28 cellular contexts compared by ENCODE assay signal in the genomic region with DNA sequence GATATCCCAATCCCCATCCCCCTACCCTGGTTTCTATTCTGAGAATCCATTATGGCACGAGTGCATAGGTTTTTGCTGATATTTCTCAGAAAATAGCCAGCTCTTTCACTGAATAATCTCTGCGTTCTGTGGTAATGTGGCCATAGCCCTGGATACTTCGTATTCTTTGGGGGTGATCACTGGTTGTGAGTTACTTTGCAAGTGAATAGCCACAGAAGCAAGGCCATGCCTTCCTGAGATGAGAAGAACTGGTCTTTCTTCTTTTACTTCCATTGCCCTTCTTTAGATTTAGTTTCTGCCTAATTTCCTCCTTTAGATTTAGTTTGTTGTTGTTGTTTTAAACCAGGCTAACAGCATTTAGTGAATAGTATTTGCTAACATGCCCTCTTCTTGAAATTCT.
"Had no signal": no experiment of that assay in that cellular context is flagged by ENCODE, and none has a peak within 500 bp of the region (broad histone marks: within the 10 kb centered on the region; RNA-seq: fewer than 3 reads in every experiment).

No MANE protein-coding gene starts in this region.

- H3K4me1 Mint-ChIP-seq: activated B cell treated with CpG ODN at 0.5 μM for 24 hours; activated T-helper 17 cell treated with anti-CD3 and anti-CD28 coated beads, Interleukin-2, amount 50 U/mL, for 72 hours; central memory CD8-positive, alpha-beta T cell had no signal

- H3K27ac ChIP-seq: brain microvascular endothelial cell, coronary artery, dorsolateral prefrontal cortex, VCaP had no signal

- H3K27ac Mint-ChIP-seq: activated B cell treated with CpG ODN at 0.5 μM for 24 hours; activated CD8-positive, alpha-beta T cell treated with anti-CD3 and anti-CD28 coated beads for 36 hours; activated naive CD8-positive, alpha-beta T cell; activated T-helper 17 cell treated with anti-CD3 and anti-CD28 coated beads, Interleukin-2, amount 50 U/mL, for 72 hours; dendritic cell treated with granulocyte-macrophage colony-stimulating factor and Interleukin-4, amounts not matched to agents 40 ng/mL and 50 ng/mL, for 4 days; endodermal cell had no signal

- H3K36me3 ChIP-seq: brain microvascular endothelial cell had no signal

- H3K4me3 Mint-ChIP-seq: activated B cell treated with CpG ODN at 0.5 μM for 24 hours; activated CD8-positive, alpha-beta T cell treated with anti-CD3 and anti-CD28 coated beads for 36 hours; activated naive CD8-positive, alpha-beta T cell; activated T-cell treated with anti-CD3 and anti-CD28 coated beads, Interleukin-2, amount 50 U/mL, for 4 hours; activated T-helper 17 cell treated with anti-CD3 and anti-CD28 coated beads, Interleukin-2, amount 50 U/mL, for 72 hours; central memory CD8-positive, alpha-beta T cell; dendritic cell treated with granulocyte-macrophage colony-stimulating factor and Interleukin-4, amounts not matched to agents 40 ng/mL and 50 ng/mL, for 4 days; endodermal cell had no signal

- DNase-seq: activated B cell treated with CpG ODN at 0.5 μM for 24 hours; activated CD4-positive, alpha-beta T cell treated with anti-CD3 and anti-CD28 coated beads for 48 hours; activated CD4-positive, alpha-beta T cell treated with anti-CD3 and anti-CD28 coated beads, Interleukin-2, amount 50 U/mL, for 1 hour; activated CD4-positive, alpha-beta T cell treated with anti-CD3 and anti-CD28 coated beads, Interleukin-2, amount 50 U/mL, for 48 hours; activated CD8-positive, alpha-beta memory T cell treated with anti-CD3 and anti-CD28 coated beads for 24 hours; activated CD8-positive, alpha-beta T cell treated with anti-CD3 and anti-CD28 coated beads for 36 hours; activated effector memory CD4-positive, alpha-beta T cell treated with Interleukin-2 at 50 U/mL for 16 hours; activated gamma-delta T cell treated with Interleukin-2 at 50 U/mL for 16 hours; activated naive CD4-positive, alpha-beta T cell treated with anti-CD3 and anti-CD28 coated beads, Interleukin-2, amount 50 U/mL, for 16 hours; activated naive CD4-positive, alpha-beta T cell treated with Interleukin-2 at 50 U/mL for 16 hours; activated T-cell treated with anti-CD3 and anti-CD28 coated beads, Interleukin-2, amount 50 U/mL, for 4 hours; amniotic stem cell; anterior cingulate cortex; brain microvascular endothelial cell; dorsolateral prefrontal cortex; effector memory CD4-positive, alpha-beta T cell; endodermal cell; foreskin fibroblast; head of caudate nucleus; T-helper 2 cell had no signal

- H3K4me3 ChIP-seq: coronary artery, dorsolateral prefrontal cortex had no signal

- H3K36me3 Mint-ChIP-seq: activated naive CD8-positive, alpha-beta T cell had no signal

- H3K27me3 ChIP-seq: brain microvascular endothelial cell had no signal

- H3K9me3 Mint-ChIP-seq: dendritic cell treated with granulocyte-macrophage colony-stimulating factor and Interleukin-4, amounts not matched to agents 40 ng/mL and 50 ng/mL, for 4 days; endodermal cell had no signal

- ATAC-seq: activated CD4-positive, CD25-positive, alpha-beta regulatory T cell treated with anti-CD3 and anti-CD28 coated beads, Interleukin-2, amount 50 U/mL, for 24 hours; activated CD8-positive, alpha-beta T cell treated with anti-CD3 and anti-CD28 coated beads for 36 hours; activated T-cell treated with anti-CD3 and anti-CD28 coated beads, Interleukin-2, amount 50 U/mL, for 4 hours; activated T-helper 17 cell treated with anti-CD3 and anti-CD28 coated beads, Interleukin-2, amount 50 U/mL, for 72 hours; esophagus mucosa had no signal

- H3K27me3 Mint-ChIP-seq: activated B cell treated with CpG ODN at 0.5 μM for 24 hours; activated CD8-positive, alpha-beta T cell treated with anti-CD3 and anti-CD28 coated beads for 36 hours; activated naive CD8-positive, alpha-beta T cell; activated T-helper 17 cell treated with anti-CD3 and anti-CD28 coated beads, Interleukin-2, amount 50 U/mL, for 72 hours; central memory CD8-positive, alpha-beta T cell; dendritic cell treated with granulocyte-macrophage colony-stimulating factor and Interleukin-4, amounts not matched to agents 40 ng/mL and 50 ng/mL, for 4 days had no signal
